Comparison of ENCODE assay signal across 23 cellular contexts in genomic region chr13:47233734-47234133, GRCh38.
DNase-seq lines count a peak whose midpoint lies in the region; TF ChIP-seq lines count a peak whose summit lies in the region.
"Had no signal": no experiment of that assay in that cellular context is flagged by ENCODE, and none has a peak within 500 bp of the region (broad histone marks: within the 10 kb centered on the region; RNA-seq: fewer than 3 reads in every experiment).

No MANE protein-coding gene starts in this region.

- no peaks in the 10 kb centered on the region for H3K27me3 ChIP-seq in H9 (ENCODE audit: insufficient read depth, low read length)
- no peaks in the 10 kb centered on the region for H3K27me3 ChIP-seq in PC-9 (ENCODE audit: insufficient read depth, low read depth)
- H3K27me3 ChIP-seq: BE2C, SJSA1 had no signal

- H3F3A ChIP-seq in PC-9 (ENCODE audit: insufficient read depth, low read depth), result no peaks in the 10 kb centered on the region

- H4K20me1 ChIP-seq in H9 (ENCODE audit: control insufficient read depth, insufficient read depth, insufficient read length) (no peaks in the 10 kb centered on the region), PC-9 (ENCODE audit: insufficient read depth) (no peaks in the 10 kb centered on the region)

- no peak overlapping the region for H2BK12ac ChIP-seq in H9 (ENCODE audit: insufficient read length, low read depth, low read length)

- no peak overlapping the region for H4K5ac ChIP-seq in H9 (ENCODE audit: insufficient read length, low read depth, low read length)

- no peaks in the 10 kb centered on the region for H3K79me1 ChIP-seq in H9 (ENCODE audit: insufficient read depth, low read depth, low read length, poor library complexity, severe bottlenecking)

- H3K4me3 ChIP-seq in AG10803 (ENCODE audit: low read length) (no peak overlapping the region), fibroblast of the aortic adventitia (ENCODE audit: low read depth, low read length) (no peak overlapping the region), PC-9 (no peak overlapping the region)
- H3K4me3 ChIP-seq: GM12878, GM23338, SJSA1 had no signal

- CTCF ChIA-PET in Calu3 (lab: Charles Lee), result no interaction called here
- CTCF ChIA-PET in PC-9 (lab: Charles Lee), result no interaction called here

- H2AFZ ChIP-seq in H9 (ENCODE audit: low read length), result no peak overlapping the region
- no peak overlapping the region for H2AFZ ChIP-seq in PC-9
- H2AFZ ChIP-seq: GM23338 had no signal

- DNase-seq in AG10803 (ENCODE audit: low read depth), result peak; percentile 22
- DNase-seq in chondrocyte (ENCODE audit: low spot score), result no peak
- DNase-seq in fibroblast of the aortic adventitia (ENCODE audit: low read depth), result peak; percentile 38
- DNase-seq in midbrain (lab: John Stamatoyannopoulos, UW), result no peak
- no peak for DNase-seq in H9
- DNase-seq in Calu3, result no peak
- no peak for DNase-seq in PC-9
- DNase-seq: BE2C; CD4-positive, CD25-positive, alpha-beta regulatory T cell; DMS79 treated with DMSO at 0.1 percent for 48 hours; HCEC 1CT; MV-4-11; NCI-H1105 treated with DMSO at 0.1 percent for 48 hours; NCI-H2029 treated with DMSO at 0.1 percent for 48 hours; NCI-H226; NCI-H510A treated with DMSO at 0.1 percent for 48 hours; NCI-H774; NK-92 treated with Interleukin-12 subunit alpha and Interleukin-12 subunit beta, amount 100 ng/mL, for 24 hours had no signal

- TF ChIP-seq CTCF in AG10803 (conservative IDR thresholded peaks at IDR 0.05; ENCODE audit: low read length), result no peak
- TF ChIP-seq CTCF in chondrocyte (IDR thresholded peaks at IDR 0.05), result no peak
- TF ChIP-seq CTCF in fibroblast of the aortic adventitia (IDR thresholded peaks at IDR 0.05; ENCODE audit: insufficient read depth, low read length), result no peak
- no peak for TF ChIP-seq CTCF in nephron (IDR thresholded peaks at IDR 0.05; ENCODE audit: unreplicated experiment in 3 of 3)
- no peak for TF ChIP-seq CTCF in H9 (conservative IDR thresholded peaks at IDR 0.05)
- TF ChIP-seq CTCF in Calu3 (IDR thresholded peaks at IDR 0.05; ENCODE audit: unreplicated experiment), result no peak
- TF ChIP-seq CTCF in PC-9 (conservative IDR thresholded peaks at IDR 0.05), result no peak

- no peaks in the 10 kb centered on the region for H3K23me2 ChIP-seq in H9 (ENCODE audit: insufficient read length, low read depth, low read length, poor library complexity, severe bottlenecking)

- H3K4me3 Mint-ChIP-seq in chondrocyte (ENCODE audit: unreplicated experiment), result no peak overlapping the region
- H3K4me3 Mint-ChIP-seq in nephron, result no peak overlapping the region
- no peak overlapping the region for H3K4me3 Mint-ChIP-seq in H9
- no peak overlapping the region for H3K4me3 Mint-ChIP-seq in Calu3 (ENCODE audit: low read depth, unreplicated experiment)
- H3K4me3 Mint-ChIP-seq: CD4-positive, CD25-positive, alpha-beta regulatory T cell; GM23338; IgD-negative memory B cell had no signal

- no peak overlapping the region for H3K23ac ChIP-seq in H9 (ENCODE audit: insufficient read length, low read depth, low read length)

- H3K4me2 ChIP-seq in H9 (ENCODE audit: insufficient read depth, insufficient read length, low read length) (no peak overlapping the region), PC-9 (no peak overlapping the region)
- H3K4me2 ChIP-seq: GM23338 had no signal

- H3K27ac Mint-ChIP-seq in chondrocyte (ENCODE audit: unreplicated experiment) (peak overlapping the region; percentile 24), nephron (peak overlapping the region; percentile 12 to 35 (median 13)), H9 (no peak overlapping the region), Calu3 (ENCODE audit: unreplicated experiment) (no peak overlapping the region)
- H3K27ac Mint-ChIP-seq: CD4-positive, CD25-positive, alpha-beta regulatory T cell; GM23338; IgD-negative memory B cell had no signal

- no peaks in the 10 kb centered on the region for H3K9me2 ChIP-seq in PC-9 (ENCODE audit: insufficient read depth)

- H2BK20ac ChIP-seq in H9 (ENCODE audit: low read depth, low read length, poor library complexity, severe bottlenecking), result no peak overlapping the region

- no peak overlapping the region for H4K8ac ChIP-seq in H9 (replicated peaks; ENCODE audit: insufficient read length, low read depth, low read length)

- no peak overlapping the region for H2BK120ac ChIP-seq in H9 (ENCODE audit: low read depth, low read length, poor library complexity, severe bottlenecking)

- H3K4ac ChIP-seq in H9 (ENCODE audit: low read depth, low read length), result no peak overlapping the region

- H3K9me3 ChIP-seq in H9 (ENCODE audit: control insufficient read depth, low read depth, low read length) (no peaks in the 10 kb centered on the region), PC-9 (ENCODE audit: insufficient read depth, low read depth) (no peaks in the 10 kb centered on the region)
- H3K9me3 ChIP-seq: SJSA1 had no signal

- no peaks in the 10 kb centered on the region for H3K36me3 ChIP-seq in PC-9 (ENCODE audit: low read depth)
- H3K36me3 ChIP-seq: BE2C, SJSA1 had no signal

- H2AK5ac ChIP-seq in H9 (ENCODE audit: insufficient read length, low read length), result no peak overlapping the region

- H3K18ac ChIP-seq in H9 (ENCODE audit: insufficient read length, low read depth, low read length), result no peak overlapping the region

- no peak overlapping the region for H2BK15ac ChIP-seq in H9 (ENCODE audit: low read depth, low read length)

- no peak overlapping the region for H3K9ac ChIP-seq in H9 (ENCODE audit: extremely low read depth, insufficient read length, low read length)

- H3K36me3 Mint-ChIP-seq in chondrocyte (ENCODE audit: low read depth) (peaks cover 6% of the 10 kb centered on the region), nephron (ENCODE audit: low read depth) (no peaks in the 10 kb centered on the region), H9 (ENCODE audit: insufficient read depth in 1 of 3, low read depth in 3 of 3) (peaks cover 0 to 9% (median 5%) of the 10 kb centered on the region in 3 experiments; a peak in 5 of 7 replicates), Calu3 (ENCODE audit: insufficient read depth, unreplicated experiment) (no peaks in the 10 kb centered on the region)
- H3K36me3 Mint-ChIP-seq: CD4-positive, CD25-positive, alpha-beta regulatory T cell; IgD-negative memory B cell had no signal

- H3K14ac ChIP-seq in H9 (ENCODE audit: insufficient read depth, low read length), result no peak overlapping the region

- H3K79me2 ChIP-seq in H9 (ENCODE audit: insufficient read depth, low read length), result no peaks in the 10 kb centered on the region
- H3K79me2 ChIP-seq in PC-9 (ENCODE audit: low read depth), result no peaks in the 10 kb centered on the region

- H3K9me3 Mint-ChIP-seq in chondrocyte (ENCODE audit: low read depth) (peaks cover 25% of the 10 kb centered on the region), nephron (peaks cover 19% of the 10 kb centered on the region), H9 (peaks cover 12 to 18% of the 10 kb centered on the region in 2 experiments), Calu3 (ENCODE audit: low read depth, unreplicated experiment) (peaks cover 4% of the 10 kb centered on the region)

- intact Hi-C loops in Calu3 (cut with micrococcal nuclease; ENCODE audit: unreplicated experiment) (no loop called here), PC-9 (cut with micrococcal nuclease; ENCODE audit: unreplicated experiment) (no loop called here)

- no peak overlapping the region for H4K91ac ChIP-seq in H9 (ENCODE audit: insufficient read length, low read depth, low read length)

- no peak overlapping the region for H3T11ph ChIP-seq in H9 (ENCODE audit: low read length)

- H3K27me3 Mint-ChIP-seq in chondrocyte (ENCODE audit: low read depth) (no peaks in the 10 kb centered on the region), nephron (ENCODE audit: low read depth) (no peaks in the 10 kb centered on the region), H9 (ENCODE audit: low read depth) (no peaks in the 10 kb centered on the region), Calu3 (ENCODE audit: unreplicated experiment) (no peaks in the 10 kb centered on the region)
- H3K27me3 Mint-ChIP-seq: CD4-positive, CD25-positive, alpha-beta regulatory T cell; IgD-negative memory B cell had no signal

- no peak overlapping the region for H2BK5ac ChIP-seq in H9 (ENCODE audit: insufficient read length, low read length)

- POLR2A ChIA-PET in PC-9 (lab: Charles Lee; ENCODE audit: unreplicated experiment), result no interaction called here

- H3K4me1 ChIP-seq in H9 (ENCODE audit: insufficient read depth, low read length) (no peaks in the 10 kb centered on the region), PC-9 (replicated peaks; ENCODE audit: insufficient read depth) (no peaks in the 10 kb centered on the region)
- H3K4me1 ChIP-seq: BE2C, SJSA1 had no signal

- H3K27ac ChIP-seq in H9 (ENCODE audit: insufficient read length, low read depth, low read length) (no peak overlapping the region), PC-9 (no peak overlapping the region)
- H3K27ac ChIP-seq: SJSA1 had no signal

- no TSS peak for BruUV-seq in Calu3 (replicated peaks; lab: Mats Ljungman, UMichigan)
- BruUV-seq in PC-9 (replicated peaks; lab: Mats Ljungman, UMichigan), result no TSS peak

- no peak overlapping the region for H3K56ac ChIP-seq in H9 (ENCODE audit: insufficient read length, low read depth, low read length)

- H3K4me1 Mint-ChIP-seq in chondrocyte (ENCODE audit: low read depth) (peaks cover 21% of the 10 kb centered on the region), nephron (peaks cover 6% of the 10 kb centered on the region), H9 (0 out of 4 replicates have a peak, but pooled peaks cover 0 to 5% of the 10 kb centered on the region in 2 experiments), Calu3 (ENCODE audit: low read depth, unreplicated experiment) (no peaks in the 10 kb centered on the region)
- H3K4me1 Mint-ChIP-seq: CD4-positive, CD25-positive, alpha-beta regulatory T cell; IgD-negative memory B cell had no signal

- WGBS in H9 (ENCODE audit: extremely low coverage, insufficient read length, low lambda C conversion rate), result no CpG with 5 or more reads among the region's 1 CpG

Comparison
In these comparisons a context has a peak if more than half of its experiments do, and no peak if none do; other contexts are left out.
1. DNase-seq: peak in AG10803 (single experiment) and fibroblast of the aortic adventitia (single experiment); none in chondrocyte (single experiment), midbrain (single experiment), H9 (single experiment), Calu3 (single experiment) and PC-9 (0 of 2).
2. H3K27ac Mint-ChIP-seq: peak in chondrocyte (single experiment) and nephron (3 of 3); none in H9 (0 of 3) and Calu3 (single experiment).